In genomic region chr16:63410594-63410993, GRCh38 we compare ENCODE assay signal across 7 cellular contexts.
"Had no signal": no experiment of that assay in that cellular context is flagged by ENCODE, and none has a peak within 500 bp of the region (broad histone marks: within the 10 kb centered on the region; RNA-seq: fewer than 3 reads in every experiment).

No MANE protein-coding gene starts in this region.

- DNase-seq: GDM1, GF-D8 had no signal

- FAIRE-seq: GM12878, GM12891, GM12892, GM18507, GM19239 had no signal

- ATAC-seq: GM12878 had no signal

- H3K4me3 ChIP-seq: GM12878 had no signal
